In the genomic region with DNA sequence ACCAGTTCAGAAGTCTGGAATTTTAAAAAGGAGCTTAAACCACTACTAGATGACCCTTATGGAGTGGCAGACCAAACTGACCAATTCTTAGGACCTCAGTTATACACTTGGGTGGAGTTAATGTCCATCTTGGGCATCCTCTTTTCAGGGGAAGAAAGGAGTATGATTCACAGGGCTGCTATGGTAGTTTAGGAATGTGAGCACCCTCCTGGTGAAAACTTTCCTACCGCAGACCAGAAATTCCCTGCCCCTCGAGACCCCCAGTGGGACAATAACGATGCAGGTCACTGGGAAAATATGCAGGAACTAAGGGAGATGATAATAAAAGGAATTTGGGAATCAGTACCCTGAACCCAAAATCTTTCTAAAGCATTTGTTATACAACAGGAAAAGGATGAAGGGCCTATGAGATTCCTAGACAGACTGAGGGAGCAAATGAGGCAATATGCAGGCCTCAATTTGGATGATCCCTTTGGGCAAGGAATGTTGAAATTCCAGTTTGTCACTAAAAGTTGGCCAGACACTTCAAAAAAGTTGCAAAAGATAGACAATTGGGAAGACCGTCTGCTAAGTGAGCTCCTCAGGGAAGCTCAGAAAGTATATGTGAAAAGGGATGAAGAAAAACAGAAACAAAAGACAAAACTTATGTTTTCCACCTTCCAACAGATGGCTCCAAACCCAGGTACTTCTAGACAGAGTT, we compare ENCODE assay signal across 8 cellular contexts. TPM values are rescaled to one million over a fixed set of nuclear protein-coding genes. Genes with fewer than 3 reads are reported as not detected.
DNase-seq lines count a peak whose midpoint lies in the region; ATAC-seq and TF ChIP-seq lines count a peak whose summit lies in the region.
"Not testable (repeated sequence)": the region's sequence is repeated elsewhere in the genome, so short reads cannot be mapped to it uniquely, and the experiment has no call there.

No MANE protein-coding gene starts in this region.

- not testable (repeated sequence) for ATAC-seq in HCT116; natural killer cell treated with Interleukin-12 subunit alpha and Interleukin-12 subunit beta and Interleukin-15 and Interleukin-18, amount 100 ng/mL, for 72 hours

- TF ChIP-seq CTCF in HCT116 (IDR thresholded peaks at IDR 0.05 in 2 of 3, conservative IDR thresholded peaks at IDR 0.05 in 1 of 3; ENCODE audit: borderline replicate concordance in 1 of 3, insufficient read depth in 1 of 3, low read depth in 2 of 3, low read length in 2 of 3); PC-9 (conservative IDR thresholded peaks at IDR 0.05); type B pancreatic cell (conservative IDR thresholded peaks at IDR 0.05): not testable (repeated sequence)

- POLR2A ChIA-PET in CD8-positive, alpha-beta memory T cell (lab: Charles Lee); HCT116 (lab: Charles Lee); activated CD4-positive, alpha-beta memory T cell treated with anti-CD3 and anti-CD28 coated beads for 36 hours (lab: Charles Lee): not testable (repeated sequence)
- POLR2A ChIA-PET in PC-9 (lab: Charles Lee; ENCODE audit: unreplicated experiment): interaction anchor here (0.7 kb wide), 1 partner anchor 56 kb away, joined by 3 read pairs; no protein-coding TSS in a partner anchor

- not testable (repeated sequence) for H3K36me3 Mint-ChIP-seq in CD8-positive, alpha-beta memory T cell; type B pancreatic cell
- H3K36me3 Mint-ChIP-seq in activated CD4-positive, alpha-beta memory T cell treated with anti-CD3 and anti-CD28 coated beads for 36 hours: peaks cover 36% of the 10 kb centered on the region
- H3K36me3 Mint-ChIP-seq in activated naive CD4-positive, alpha-beta T cell treated with anti-CD3 and anti-CD28 coated beads, Interleukin-2, amount 50 U/mL, for 24 hours: peaks cover 12% of the 10 kb centered on the region
- peaks cover 34% of the 10 kb centered on the region for H3K36me3 Mint-ChIP-seq in natural killer cell treated with Interleukin-12 subunit alpha and Interleukin-12 subunit beta and Interleukin-15 and Interleukin-18, amount 100 ng/mL, for 72 hours

- H3K27ac Mint-ChIP-seq in CD8-positive, alpha-beta memory T cell: not testable (repeated sequence)
- H3K27ac Mint-ChIP-seq in activated CD4-positive, alpha-beta memory T cell treated with anti-CD3 and anti-CD28 coated beads for 36 hours: peak overlapping the region; percentile 81
- H3K27ac Mint-ChIP-seq in activated naive CD4-positive, alpha-beta T cell treated with anti-CD3 and anti-CD28 coated beads, Interleukin-2, amount 50 U/mL, for 24 hours: peak overlapping the region; percentile 76
- peak overlapping the region in 1 of 2 donors; percentile 7 for H3K27ac Mint-ChIP-seq in natural killer cell treated with Interleukin-12 subunit alpha and Interleukin-12 subunit beta and Interleukin-15 and Interleukin-18, amount 100 ng/mL, for 72 hours
- peak overlapping the region; percentile 50 for H3K27ac Mint-ChIP-seq in type B pancreatic cell

- not testable (repeated sequence) for H3K27me3 ChIP-seq in CD8-positive, alpha-beta memory T cell (ENCODE audit: insufficient read depth, low read length, poor library complexity, severe bottlenecking); HCT116 (ENCODE audit: insufficient read depth, low read length); PC-9 (ENCODE audit: insufficient read depth, low read depth)

- H3K79me2 ChIP-seq in HCT116 (ENCODE audit: insufficient read depth, low read length): peaks cover 50% of the 10 kb centered on the region
- H3K79me2 ChIP-seq in PC-9 (ENCODE audit: low read depth): not testable (repeated sequence)

- H3K9ac ChIP-seq in HCT116 (ENCODE audit: low read length): peak overlapping the region; percentile 71

- not testable (repeated sequence) for H3K9me2 ChIP-seq in HCT116 (ENCODE audit: insufficient read depth); PC-9 (ENCODE audit: insufficient read depth)

- not testable (repeated sequence) for H3K36me3 ChIP-seq in CD8-positive, alpha-beta memory T cell (ENCODE audit: insufficient read depth, low read length); PC-9 (ENCODE audit: low read depth)
- peaks cover 0 to 29% of the 10 kb centered on the region in 2 experiments; a peak in 2 of 4 replicates for H3K36me3 ChIP-seq in HCT116 (ENCODE audit: control insufficient read depth in 1 of 2, insufficient read depth in 2 of 2, low read length in 2 of 2)

- RAD21 ChIA-PET in HCT116 (lab: Charles Lee; ENCODE audit: low non-redundant PET in 1 of 2, low total read pairs in 2 of 2, uncharacterized antibody in 2 of 2, unreplicated experiment in 2 of 2): not testable (repeated sequence)

- intact Hi-C loops in HCT116 (cut with micrococcal nuclease): loop anchor here (10.0 kb wide), 1 partner anchor 253 kb away; the partner anchor contains the start of gene ING1
- intact Hi-C loops in PC-9 (cut with micrococcal nuclease; ENCODE audit: unreplicated experiment); activated CD4-positive, alpha-beta memory T cell treated with anti-CD3 and anti-CD28 coated beads for 36 hours (cut with micrococcal nuclease): not testable (repeated sequence)

- BruUV-seq in HCT116 (replicated peaks; lab: Mats Ljungman, UMichigan); PC-9 (replicated peaks; lab: Mats Ljungman, UMichigan): not testable (repeated sequence)

- not testable (repeated sequence) for TF ChIP-seq POLR2A in HCT116 (IDR thresholded peaks at IDR 0.05; ENCODE audit: borderline replicate concordance, extremely low read depth, insufficient read depth, insufficient read length)

- H3F3A ChIP-seq in PC-9 (ENCODE audit: insufficient read depth, low read depth): peaks cover 20% of the 10 kb centered on the region

- not testable (repeated sequence) for H3K4me3 Mint-ChIP-seq in CD8-positive, alpha-beta memory T cell; activated CD4-positive, alpha-beta memory T cell treated with anti-CD3 and anti-CD28 coated beads for 36 hours; activated naive CD4-positive, alpha-beta T cell treated with anti-CD3 and anti-CD28 coated beads, Interleukin-2, amount 50 U/mL, for 24 hours; type B pancreatic cell
- H3K4me3 Mint-ChIP-seq in natural killer cell treated with Interleukin-12 subunit alpha and Interleukin-12 subunit beta and Interleukin-15 and Interleukin-18, amount 100 ng/mL, for 72 hours: peak overlapping the region; percentile 9

- H3K4me1 Mint-ChIP-seq in CD8-positive, alpha-beta memory T cell; type B pancreatic cell (ENCODE audit: unreplicated experiment): not testable (repeated sequence)
- H3K4me1 Mint-ChIP-seq in activated CD4-positive, alpha-beta memory T cell treated with anti-CD3 and anti-CD28 coated beads for 36 hours (ENCODE audit: low read depth): peaks cover 27% of the 10 kb centered on the region
- peaks cover 12% of the 10 kb centered on the region for H3K4me1 Mint-ChIP-seq in activated naive CD4-positive, alpha-beta T cell treated with anti-CD3 and anti-CD28 coated beads, Interleukin-2, amount 50 U/mL, for 24 hours
- H3K4me1 Mint-ChIP-seq in natural killer cell treated with Interleukin-12 subunit alpha and Interleukin-12 subunit beta and Interleukin-15 and Interleukin-18, amount 100 ng/mL, for 72 hours (ENCODE audit: low read depth in 2 of 2): peaks cover 3 to 18% of the 10 kb centered on the region in 2 donors

- H2AFZ ChIP-seq in HCT116 (ENCODE audit: low read depth, low read length, poor library complexity, severe bottlenecking); PC-9: not testable (repeated sequence)

- peak overlapping the region; percentile 60 for H3K4me2 ChIP-seq in HCT116 (ENCODE audit: low read length)
- peak overlapping the region; percentile 27 for H3K4me2 ChIP-seq in PC-9

- TF ChIP-seq RAD21 in HCT116 (IDR thresholded peaks at IDR 0.05; ENCODE audit: low read depth): not testable (repeated sequence)

- H4K20me1 ChIP-seq in HCT116 (ENCODE audit: insufficient read depth); PC-9 (ENCODE audit: insufficient read depth): not testable (repeated sequence)

- DNase-seq in CD8-positive, alpha-beta memory T cell; HCT116 (ENCODE audit: low read depth, low spot score); activated CD4-positive, alpha-beta memory T cell treated with anti-CD3 and anti-CD28 coated beads for 36 hours; natural killer cell treated with Interleukin-12 subunit alpha and Interleukin-12 subunit beta and Interleukin-15 and Interleukin-18, amount 100 ng/mL, for 72 hours (ENCODE audit: low spot score); type B pancreatic cell (ENCODE audit: extremely low spot score, unreplicated experiment): not testable (repeated sequence)
- peak in 1 of 2 experiments; percentile 53 for DNase-seq in PC-9
- DNase-seq in cerebellar cortex (ENCODE audit: low spot score): peak; percentile 38

- peaks cover 11 to 25% (median 17%) of the 10 kb centered on the region in 5 donors for H3K9me3 Mint-ChIP-seq in CD8-positive, alpha-beta memory T cell
- peaks cover 50% of the 10 kb centered on the region for H3K9me3 Mint-ChIP-seq in activated CD4-positive, alpha-beta memory T cell treated with anti-CD3 and anti-CD28 coated beads for 36 hours
- peaks cover 13% of the 10 kb centered on the region for H3K9me3 Mint-ChIP-seq in activated naive CD4-positive, alpha-beta T cell treated with anti-CD3 and anti-CD28 coated beads, Interleukin-2, amount 50 U/mL, for 24 hours
- H3K9me3 Mint-ChIP-seq in natural killer cell treated with Interleukin-12 subunit alpha and Interleukin-12 subunit beta and Interleukin-15 and Interleukin-18, amount 100 ng/mL, for 72 hours: not testable (repeated sequence)
- H3K9me3 Mint-ChIP-seq in type B pancreatic cell: peaks cover 16% of the 10 kb centered on the region

- H3K9me3 ChIP-seq in CD8-positive, alpha-beta memory T cell (ENCODE audit: low read length); HCT116 (ENCODE audit: control insufficient read depth in 1 of 2, insufficient read depth in 1 of 2, low read depth in 1 of 2, low read length in 2 of 2): not testable (repeated sequence)
- peaks cover 23% of the 10 kb centered on the region; the same call in 1 of the 2 replicates for H3K9me3 ChIP-seq in PC-9 (ENCODE audit: insufficient read depth, low read depth)

- CTCF ChIA-PET in CD8-positive, alpha-beta memory T cell (lab: Charles Lee); HCT116 (lab: Charles Lee); PC-9 (lab: Charles Lee): not testable (repeated sequence)
- CTCF ChIA-PET in activated CD4-positive, alpha-beta memory T cell treated with anti-CD3 and anti-CD28 coated beads for 36 hours (lab: Charles Lee): interaction anchor here (0.6 kb wide), 1 partner anchor 473 kb away, joined by 4 read pairs; no protein-coding TSS in a partner anchor

- H3K4me3 ChIP-seq in CD8-positive, alpha-beta memory T cell (ENCODE audit: low read length); PC-9: not testable (repeated sequence)
- H3K4me3 ChIP-seq in HCT116 (replicated peaks in 1 of 2; ENCODE audit: low read depth in 1 of 2, low read length in 2 of 2): peak overlapping the region in 1 of 2 experiments; percentile 27; a peak in 2 of 4 replicates

- H3K27ac ChIP-seq in CD8-positive, alpha-beta memory T cell (ENCODE audit: low read depth, low read length): peak overlapping the region; percentile 2
- peak overlapping the region; percentile 99 for H3K27ac ChIP-seq in HCT116 (ENCODE audit: low read depth, low read length)
- peak overlapping the region; percentile 37 for H3K27ac ChIP-seq in PC-9

- peaks cover 10 to 14% of the 10 kb centered on the region in 2 donors for H3K27me3 Mint-ChIP-seq in CD8-positive, alpha-beta memory T cell
- not testable (repeated sequence) for H3K27me3 Mint-ChIP-seq in activated CD4-positive, alpha-beta memory T cell treated with anti-CD3 and anti-CD28 coated beads for 36 hours; activated naive CD4-positive, alpha-beta T cell treated with anti-CD3 and anti-CD28 coated beads, Interleukin-2, amount 50 U/mL, for 24 hours
- H3K27me3 Mint-ChIP-seq in natural killer cell treated with Interleukin-12 subunit alpha and Interleukin-12 subunit beta and Interleukin-15 and Interleukin-18, amount 100 ng/mL, for 72 hours: peaks cover 20 to 34% of the 10 kb centered on the region in 2 donors
- peaks cover 13% of the 10 kb centered on the region for H3K27me3 Mint-ChIP-seq in type B pancreatic cell

- H3K4me1 ChIP-seq in CD8-positive, alpha-beta memory T cell (ENCODE audit: insufficient read depth, low read length): not testable (repeated sequence)
- H3K4me1 ChIP-seq in HCT116 (ENCODE audit: control insufficient read depth in 1 of 2, insufficient read depth in 2 of 2, low read length in 2 of 2) (peaks cover 43 to 98% of the 10 kb centered on the region in 2 experiments), PC-9 (replicated peaks; ENCODE audit: insufficient read depth) (peaks cover 27% of the 10 kb centered on the region)

RNA-seq across cellular contexts. Expression of gene ANKRD10, which starts 52.4 kb away (rescaled TPM):
- 10 to 100 TPM; 65.4 to 76.1 TPM for total RNA-seq in CD8-positive, alpha-beta memory T cell
- 65.8 TPM for polyA plus RNA-seq in CD8-positive, alpha-beta memory T cell
- 173 TPM for total RNA-seq in HCT116 (2021; ENCODE audit: unreplicated experiment)
- polyA plus RNA-seq in HCT116 (2012): 96.3 and 102 TPM in 2 replicates
- 154 and 155 TPM in 2 replicates for total RNA-seq in PC-9 (2021)
- 10 to 100 TPM; 83.9 to 97.8 TPM for total RNA-seq in activated CD4-positive, alpha-beta memory T cell treated with anti-CD3 and anti-CD28 coated beads for 36 hours
- 100 to 1,000 TPM in 1 of 2 donors, 10 to 100 TPM in 1; 95.5 to 137 TPM for total RNA-seq in natural killer cell treated with Interleukin-12 subunit alpha and Interleukin-12 subunit beta and Interleukin-15 and Interleukin-18, amount 100 ng/mL, for 72 hours
- 87.9 and 142 TPM in 2 replicates for total RNA-seq in type B pancreatic cell (ENCODE audit: low replicate concordance)

Comparison
In these comparisons a context has a peak if more than half of its experiments do, and no peak if none do; other contexts are left out.
1. H3K27ac ChIP-seq: peak in every context shown above with its lines; median percentile 99 in HCT116; 37 in PC-9; 2 in CD8-positive, alpha-beta memory T cell.